ENCODE assay signal across 9 cellular contexts in genomic region chr9:114154597-114155102, GRCh38. TPM values are rescaled to one million over a fixed set of nuclear protein-coding genes. Genes with fewer than 3 reads are reported as not detected.
DNase-seq lines count a peak whose midpoint lies in the region; ATAC-seq and FAIRE-seq lines count a peak whose summit lies in the region.
"Had no signal": no experiment of that assay in that cellular context is flagged by ENCODE, and none has a peak within 500 bp of the region (broad histone marks: within the 10 kb centered on the region; RNA-seq: fewer than 3 reads in every experiment).

No MANE protein-coding gene starts in this region.

- no peak for FAIRE-seq in urothelium cell line (lab: Jason Lieb, UNC)

- DNase-seq in activated T-cell treated with anti-CD3 and anti-CD28 coated beads, Interleukin-2, amount 50 U/mL, for 4 hours, result no peak
- DNase-seq in activated T-cell treated with anti-CD3 and anti-CD28 coated beads for 4 hours (no peak), left lobe of liver (ENCODE audit: low spot score) (no peak), urothelium cell line (ENCODE audit: low spot score) (no peak)
- DNase-seq in activated naive CD8-positive, alpha-beta T cell treated with anti-CD3 and anti-CD28 coated beads for 36 hours, result peak; percentile 2
- no peak for DNase-seq in central memory CD4-positive, alpha-beta T cell
- DNase-seq: DMS153 had no signal

- no peaks in the 10 kb centered on the region for H3K36me3 Mint-ChIP-seq in activated T-cell treated with anti-CD3 and anti-CD28 coated beads, Interleukin-2, amount 50 U/mL, for 4 hours (ENCODE audit: insufficient read depth)
- peaks cover 3% of the 10 kb centered on the region for H3K36me3 Mint-ChIP-seq in activated naive CD8-positive, alpha-beta T cell treated with anti-CD3 and anti-CD28 coated beads for 36 hours

- H3K9ac ChIP-seq in stomach smooth muscle (ENCODE audit: low read length in 2 of 2), result no peak overlapping the region

- H3K9me3 Mint-ChIP-seq in activated T-cell treated with anti-CD3 and anti-CD28 coated beads, Interleukin-2, amount 50 U/mL, for 4 hours, result no peaks in the 10 kb centered on the region
- H3K9me3 Mint-ChIP-seq in activated naive CD8-positive, alpha-beta T cell treated with anti-CD3 and anti-CD28 coated beads for 36 hours, result no peaks in the 10 kb centered on the region

- no peak overlapping the region for H3K27ac Mint-ChIP-seq in activated naive CD8-positive, alpha-beta T cell treated with anti-CD3 and anti-CD28 coated beads for 36 hours

- H3K27me3 Mint-ChIP-seq in activated T-cell treated with anti-CD3 and anti-CD28 coated beads, Interleukin-2, amount 50 U/mL, for 4 hours (ENCODE audit: low read depth), result peaks cover 57% of the 10 kb centered on the region
- H3K27me3 Mint-ChIP-seq in activated naive CD8-positive, alpha-beta T cell treated with anti-CD3 and anti-CD28 coated beads for 36 hours, result peaks cover 50% of the 10 kb centered on the region

- H3K4me1 Mint-ChIP-seq in activated T-cell treated with anti-CD3 and anti-CD28 coated beads, Interleukin-2, amount 50 U/mL, for 4 hours (ENCODE audit: low read depth), result peaks cover 19% of the 10 kb centered on the region
- H3K4me1 Mint-ChIP-seq in activated naive CD8-positive, alpha-beta T cell treated with anti-CD3 and anti-CD28 coated beads for 36 hours, result peaks cover 18% of the 10 kb centered on the region

- peaks cover 27 to 31% of the 10 kb centered on the region in 2 donors for H3K27me3 ChIP-seq in stomach smooth muscle (ENCODE audit: control insufficient read depth in 1 of 2, insufficient read depth in 2 of 2, low read length in 2 of 2)

- H3K4me3 Mint-ChIP-seq in activated T-cell treated with anti-CD3 and anti-CD28 coated beads, Interleukin-2, amount 50 U/mL, for 4 hours, result peak overlapping the region; percentile 69
- H3K4me3 Mint-ChIP-seq in activated naive CD8-positive, alpha-beta T cell treated with anti-CD3 and anti-CD28 coated beads for 36 hours, result peak overlapping the region; percentile 72

- H3K9me3 ChIP-seq in stomach smooth muscle (ENCODE audit: control insufficient read depth in 2 of 2, low read length in 2 of 2), result no peaks in the 10 kb centered on the region

- H3K4me3 ChIP-seq in stomach smooth muscle (ENCODE audit: low read length in 2 of 2), result peak overlapping the region; percentile 64 to 76

- ATAC-seq in activated T-cell treated with anti-CD3 and anti-CD28 coated beads, Interleukin-2, amount 50 U/mL, for 4 hours, result no peak
- ATAC-seq in left lobe of liver (peak; percentile 4), HG03521 (IDR thresholded peaks at IDR 0.05; ENCODE audit: unreplicated experiment) (no peak)

- H3K27ac ChIP-seq in stomach smooth muscle (ENCODE audit: low read length), result no peak overlapping the region

- no peaks in the 10 kb centered on the region for H3K36me3 ChIP-seq in stomach smooth muscle (ENCODE audit: control insufficient read depth in 2 of 2, insufficient read depth in 2 of 2, low read length in 2 of 2)

- H3K4me1 ChIP-seq in stomach smooth muscle (ENCODE audit: control insufficient read depth, insufficient read depth, low read length), result peaks cover 50% of the 10 kb centered on the region

RNA-seq across cellular contexts. Expression of gene COL27A1, which starts 0.7 kb away (rescaled TPM):
- 1 to 10 TPM; 1.4 to 2.8 (median 1.7) TPM for total RNA-seq in activated T-cell treated with anti-CD3 and anti-CD28 coated beads, Interleukin-2, amount 50 U/mL, for 4 hours
- total RNA-seq in activated naive CD8-positive, alpha-beta T cell treated with anti-CD3 and anti-CD28 coated beads for 36 hours, result 10 to 100 TPM; 11.4 to 12.2 TPM
- 51.0 TPM for total RNA-seq in left lobe of liver

RNA-seq across cellular contexts. Expression of gene KIF12, which starts 55.6 kb away (rescaled TPM):
- under 1 TPM in 1 of 3 donors, not detected in 2; 0.10 TPM for total RNA-seq in activated T-cell treated with anti-CD3 and anti-CD28 coated beads, Interleukin-2, amount 50 U/mL, for 4 hours
- not detected for total RNA-seq in activated naive CD8-positive, alpha-beta T cell treated with anti-CD3 and anti-CD28 coated beads for 36 hours
- 18.5 TPM for total RNA-seq in left lobe of liver

Comparison
In these comparisons a context has a peak if more than half of its experiments do, and no peak if none do; other contexts are left out.
1. RNA of gene KIF12, which starts 55.6 kb away (total RNA-seq): 18.5 TPM in left lobe of liver (single experiment); 0.10 TPM in activated T-cell treated with anti-CD3 and anti-CD28 coated beads, Interleukin-2, amount 50 U/mL, for 4 hours and not detected in activated naive CD8-positive, alpha-beta T cell treated with anti-CD3 and anti-CD28 coated beads for 36 hours; every median in the first group is over 10 times any median in the second.